25 cellular contexts compared by ENCODE assay signal in genomic region chr13:29963086-29963485, GRCh38.
DNase-seq lines count a peak whose midpoint lies in the region; ATAC-seq, FAIRE-seq and TF ChIP-seq lines count a peak whose summit lies in the region.
"Had no signal": no experiment of that assay in that cellular context is flagged by ENCODE, and none has a peak within 500 bp of the region (broad histone marks: within the 10 kb centered on the region; RNA-seq: fewer than 3 reads in every experiment).

No MANE protein-coding gene starts in this region.

- H3K79me1 ChIP-seq in H1 (ENCODE audit: low read depth, low read length) (no peaks in the 10 kb centered on the region), neuronal stem cell (ENCODE audit: low read depth, low read length) (no peaks in the 10 kb centered on the region)

- H3K79me2 ChIP-seq in H1 (ENCODE audit: control insufficient read depth in 1 of 2, insufficient read depth in 2 of 2, low read length in 2 of 2), result no peaks in the 10 kb centered on the region

- POLR2A ChIA-PET in H1 (lab: Charles Lee; ENCODE audit: partially characterized antibody), result interaction anchor here (1.4 to 1.5 kb wide), 2 partner anchors 19 to 149 kb away, joined by 4 to 9 read pairs; no protein-coding TSS in a partner anchor

- H2BK20ac ChIP-seq in H1 (ENCODE audit: low read length), result no peak overlapping the region

- TF ChIP-seq CTCF in H1 (IDR thresholded peaks at IDR 0.05; ENCODE audit: control extremely low read depth in 1 of 3, insufficient read depth in 1 of 3, low read depth in 1 of 3, low read length in 3 of 3) (no peak), upper lobe of left lung (IDR thresholded peaks at IDR 0.05) (no peak)

- H3K9ac ChIP-seq in H1 (replicated peaks in 1 of 4; ENCODE audit: extremely low read depth in 1 of 4, low read depth in 3 of 4, low read length in 3 of 4) (no peak overlapping the region), neuronal stem cell (ENCODE audit: low read depth, low read length, poor library complexity) (no peak overlapping the region)
- H3K9ac ChIP-seq: BLaER1 treated with 17β-estradiol and CSF1 and Interleukin-3, amounts not matched to agents 10 nM and 100 nM had no signal

- H3K4me2 ChIP-seq in H1 (ENCODE audit: insufficient read depth in 1 of 2, low read depth in 2 of 2, low read length in 2 of 2) (no peak overlapping the region), neuronal stem cell (ENCODE audit: insufficient read depth, low read length, poor library complexity, severe bottlenecking) (no peak overlapping the region)
- H3K4me2 ChIP-seq: A549; BLaER1 treated with 17β-estradiol and CSF1 and Interleukin-3, amounts not matched to agents 10 nM and 100 nM; GM23338 had no signal

- H3K23ac ChIP-seq in H1 (ENCODE audit: insufficient read length), result no peak overlapping the region
- no peak overlapping the region for H3K23ac ChIP-seq in neuronal stem cell (ENCODE audit: low read depth, low read length, poor library complexity)

- no peak overlapping the region for H3K56ac ChIP-seq in H1 (replicated peaks; ENCODE audit: insufficient read length, low read depth, low read length)

- peaks cover 0 to 5% (median 0%) of the 10 kb centered on the region in 4 experiments; a peak in 3 of 7 replicates for H3K27me3 ChIP-seq in H1 (replicated peaks in 1 of 4; ENCODE audit: control insufficient read depth in 3 of 4, extremely low read depth in 1 of 4, insufficient read depth in 3 of 4, low read length in 3 of 4)
- peaks cover 0 to 4% (median 0%) of the 10 kb centered on the region in 3 experiments for H3K27me3 ChIP-seq in neuronal stem cell (ENCODE audit: control insufficient read depth in 3 of 3, insufficient read depth in 3 of 3, low read depth in 1 of 3, low read length in 3 of 3)
- no peaks in the 10 kb centered on the region for H3K27me3 ChIP-seq in upper lobe of left lung
- H3K27me3 ChIP-seq: BLaER1 treated with 17β-estradiol and CSF1 and Interleukin-3, amounts not matched to agents 10 nM and 100 nM had no signal

- H2BK12ac ChIP-seq in H1 (ENCODE audit: low read depth, low read length), result no peak overlapping the region
- no peak overlapping the region for H2BK12ac ChIP-seq in neuronal stem cell (ENCODE audit: low read length)

- H4K5ac ChIP-seq in H1 (ENCODE audit: insufficient read length, low read depth, low read length), result no peak overlapping the region

- H2BK5ac ChIP-seq in H1 (ENCODE audit: low read depth, low read length) (peak overlapping the region; percentile 82; the same call in 1 of the 2 replicates), neuronal stem cell (ENCODE audit: low read length) (no peak overlapping the region)

- H3K4me1 ChIP-seq in H1 (replicated peaks in 1 of 4; ENCODE audit: control insufficient read depth in 3 of 4, insufficient read depth in 4 of 4, low read length in 3 of 4) (peaks cover 3 to 15% (median 10%) of the 10 kb centered on the region in 4 experiments; a peak in 6 of 7 replicates), neuronal stem cell (ENCODE audit: control insufficient read depth in 2 of 2, insufficient read depth in 1 of 2, low read depth in 1 of 2, low read length in 2 of 2) (peaks cover 0 to 2% of the 10 kb centered on the region in 2 donors), upper lobe of left lung (no peaks in the 10 kb centered on the region)
- H3K4me1 ChIP-seq: A549, BE2C, HAP-1 had no signal

- H3K23me2 ChIP-seq in H1 (ENCODE audit: low read depth, low read length), result no peaks in the 10 kb centered on the region; the same call in 1 of the 2 replicates

- H2BK15ac ChIP-seq in H1 (ENCODE audit: low read length), result no peak overlapping the region
- H2BK15ac ChIP-seq in neuronal stem cell (ENCODE audit: low read length), result no peak overlapping the region

- TF ChIP-seq RAD21 in H1 (IDR thresholded peaks at IDR 0.05 in 1 of 2, conservative IDR thresholded peaks at IDR 0.05 in 1 of 2; ENCODE audit: low read depth in 2 of 2, low read length in 2 of 2), result no peak

- H2BK120ac ChIP-seq in H1 (replicated peaks; ENCODE audit: low read depth, low read length), result no peak overlapping the region
- H2BK120ac ChIP-seq in neuronal stem cell (ENCODE audit: low read depth, low read length), result no peak overlapping the region

- ATAC-seq in upper lobe of left lung (ENCODE audit: low FRiP score in 2 of 2), result no peak
- ATAC-seq: A549, GM12878 had no signal

- no peak for FAIRE-seq in H1 (lab: Jason Lieb, UNC)
- FAIRE-seq: A549, D721Med, GM12878, H54 had no signal

- peaks cover 10 to 11% of the 10 kb centered on the region in 2 experiments; a peak in 3 of 4 replicates for H3K9me3 ChIP-seq in H1 (ENCODE audit: insufficient read depth in 2 of 2, low read depth in 1 of 2, low read length in 1 of 2)
- H3K9me3 ChIP-seq in neuronal stem cell (replicated peaks in 1 of 2; ENCODE audit: control insufficient read depth in 2 of 2, insufficient read depth in 1 of 2, low read depth in 1 of 2, low read length in 2 of 2), result no peaks in the 10 kb centered on the region
- no peaks in the 10 kb centered on the region for H3K9me3 ChIP-seq in upper lobe of left lung
- H3K9me3 ChIP-seq: BE2C, HAP-1 had no signal

- H2AFZ ChIP-seq in H1 (ENCODE audit: low read length) (no peak overlapping the region), neuronal stem cell (ENCODE audit: low read length) (no peak overlapping the region)
- H2AFZ ChIP-seq: GM23338 had no signal

- no peak overlapping the region for H4K91ac ChIP-seq in H1 (replicated peaks; ENCODE audit: insufficient read length, low read length)
- no peak overlapping the region for H4K91ac ChIP-seq in neuronal stem cell (ENCODE audit: low read depth, low read length, poor library complexity)

- H3K4me3 ChIP-seq in H1 (ENCODE audit: extremely low read depth in 1 of 4, insufficient read depth in 2 of 4, low read depth in 3 of 4, low read length in 4 of 4) (no peak overlapping the region), neuronal stem cell (ENCODE audit: low read length in 2 of 2) (no peak overlapping the region), upper lobe of left lung (no peak overlapping the region)
- H3K4me3 ChIP-seq: A549; BLaER1 treated with 17β-estradiol and CSF1 and Interleukin-3, amounts not matched to agents 10 nM and 100 nM; GM12878; GM23338; HAP-1 had no signal

- no peak for TF ChIP-seq POLR2A in H1 (IDR thresholded peaks at IDR 0.05; ENCODE audit: control extremely low read depth in 1 of 2, low read depth in 2 of 2, low read length in 2 of 2)
- no peak for TF ChIP-seq POLR2A in upper lobe of left lung (IDR thresholded peaks at IDR 0.05)

- H3K4ac ChIP-seq in H1 (replicated peaks; ENCODE audit: insufficient read length, low read depth, low read length), result no peak overlapping the region
- H3K4ac ChIP-seq in neuronal stem cell (ENCODE audit: low read length), result no peak overlapping the region

- TF ChIP-seq EP300 in H1 (IDR thresholded peaks at IDR 0.05; ENCODE audit: borderline replicate concordance in 1 of 2, low read depth in 2 of 2, low read length in 2 of 2), result no peak
- TF ChIP-seq EP300 in upper lobe of left lung (IDR thresholded peaks at IDR 0.05), result no peak

- no peak overlapping the region for H3K18ac ChIP-seq in H1 (ENCODE audit: extremely low read depth, low read length)
- no peak overlapping the region for H3K18ac ChIP-seq in neuronal stem cell (ENCODE audit: low read length)

- H2AK5ac ChIP-seq in H1 (ENCODE audit: low read depth, low read length) (no peak overlapping the region), neuronal stem cell (ENCODE audit: low read depth, low read length) (no peak overlapping the region)

- H3K36me3 ChIP-seq in H1 (ENCODE audit: control insufficient read depth in 2 of 4, insufficient read depth in 4 of 4, low read length in 3 of 4), result no peaks in the 10 kb centered on the region
- H3K36me3 ChIP-seq in neuronal stem cell (replicated peaks in 1 of 2; ENCODE audit: control insufficient read depth in 2 of 2, insufficient read depth in 2 of 2, low read length in 2 of 2), result no peaks in the 10 kb centered on the region
- no peaks in the 10 kb centered on the region for H3K36me3 ChIP-seq in upper lobe of left lung
- H3K36me3 ChIP-seq: BE2C; BLaER1 treated with 17β-estradiol and CSF1 and Interleukin-3, amounts not matched to agents 10 nM and 100 nM; HAP-1 had no signal

- WGBS in H1 (ENCODE audit: extremely low coverage in 1 of 2, insufficient coverage in 1 of 2, insufficient read length in 1 of 2, insufficient replicate concordance in 2 of 2, low coverage in 1 of 2, low lambda C conversion rate in 2 of 2, missing lambda C conversion rate in 1 of 2), 2 experiments, result 88% methylated on average over 3 of the region's 3 CpGs; no CpG with 5 or more reads in 1 of the 2 experiments
- no CpG with 5 or more reads among the region's 3 CpGs for WGBS in neuronal stem cell (ENCODE audit: extremely low coverage in 2 of 2, insufficient read length in 2 of 2, insufficient replicate concordance in 1 of 2), 2 donors
- WGBS in upper lobe of left lung, 2 donors, result 60 to 65% methylated on average over 3 of the region's 3 CpGs

- H3K14ac ChIP-seq in H1 (ENCODE audit: insufficient read length) (no peak overlapping the region), neuronal stem cell (ENCODE audit: low read length) (no peak overlapping the region)

- H4K20me1 ChIP-seq in H1 (replicated peaks in 1 of 2; ENCODE audit: control insufficient read depth in 1 of 2, insufficient read depth in 2 of 2, low read length in 2 of 2), result no peaks in the 10 kb centered on the region
- H4K20me1 ChIP-seq: BLaER1 treated with 17β-estradiol and CSF1 and Interleukin-3, amounts not matched to agents 10 nM and 100 nM had no signal

- CTCF ChIA-PET in H1 (lab: Charles Lee; ENCODE audit: partially characterized antibody), result interaction anchor here (0.7 to 1.7 kb wide), 7 partner anchors 10 to 155 kb away, joined by 3 to 6 read pairs (median 4); no protein-coding TSS in a partner anchor

- DNase-seq in NCI-H526 treated with DMSO at 0.1 percent for 48 hours (lab: John Stamatoyannopoulos, UW), result peak; percentile 29
- DNase-seq in H1 (ENCODE audit: low read depth in 1 of 2, low spot score in 2 of 2), result no peak
- peak; percentile 24 for DNase-seq in myocyte (ENCODE audit: low read depth)
- no peak for DNase-seq in neuronal stem cell (ENCODE audit: low spot score)
- DNase-seq in ecto neural progenitor cell (ENCODE audit: low spot score), result no peak
- no peak for DNase-seq in upper lobe of left lung
- no peak for DNase-seq in HK-2 (ENCODE audit: unreplicated experiment)
- DNase-seq: 8988T; ACHN; AML-193; BE2C; CD4-positive, alpha-beta T cell; CD8-positive, alpha-beta memory T cell; DMS 273 treated with DMSO at 0.1 percent for 48 hours; DMS79; EL; GDM1; HFFc6 had no signal

- no peak overlapping the region for H4K8ac ChIP-seq in H1 (ENCODE audit: extremely low read depth, insufficient read depth, low read length)
- no peak overlapping the region for H4K8ac ChIP-seq in neuronal stem cell (ENCODE audit: low read depth, low read length)

- no peak overlapping the region for H3K27ac ChIP-seq in H1 (ENCODE audit: low read depth, low read length)
- H3K27ac ChIP-seq in neuronal stem cell (replicated peaks; ENCODE audit: low read length), result no peak overlapping the region
- no peak overlapping the region for H3K27ac ChIP-seq in upper lobe of left lung
- H3K27ac ChIP-seq: A549; BLaER1 treated with 17β-estradiol and CSF1 and Interleukin-3, amounts not matched to agents 10 nM and 100 nM had no signal

TF ChIP-seq in H1, 55 proteins besides CTCF, POLR2A, EP300 and RAD21 (continues in another document):
- TF ChIP-seq SP1 (IDR thresholded peaks at IDR 0.05; ENCODE audit: low read depth, low read length), result no peak

Comparison
In these comparisons a context has a peak if more than half of its experiments do, and no peak if none do; other contexts are left out.
1. DNase-seq: peak in NCI-H526 treated with DMSO at 0.1 percent for 48 hours (single experiment) and myocyte (single experiment); none in H1 (0 of 2), neuronal stem cell (single experiment), ecto neural progenitor cell (single experiment), upper lobe of left lung (0 of 2) and HK-2 (single experiment).